ENCODE assay signal across 15 cellular contexts in genomic region chr3:102156426-102156825, GRCh38.
DNase-seq lines count a peak whose midpoint lies in the region; ATAC-seq and TF ChIP-seq lines count a peak whose summit lies in the region.
"Had no signal": no experiment of that assay in that cellular context is flagged by ENCODE, and none has a peak within 500 bp of the region (broad histone marks: within the 10 kb centered on the region; RNA-seq: fewer than 3 reads in every experiment).

No MANE protein-coding gene starts in this region.

- no peak overlapping the region for H3K4me3 ChIP-seq in osteoblast (ENCODE audit: insufficient read depth, low read length)

- H2AFZ ChIP-seq in osteoblast (ENCODE audit: low read length) = peak overlapping the region; percentile 30

- no peaks in the 10 kb centered on the region for H3K27me3 Mint-ChIP-seq in Calu3 (ENCODE audit: unreplicated experiment)
- no peaks in the 10 kb centered on the region for H3K27me3 Mint-ChIP-seq in T-helper 2 cell treated with Interferon-gamma antibody and Interleukin-4, amounts not matched to agents 5 μg/mL and 100 μg/mL, for 36 hours (ENCODE audit: low read depth)
- H3K27me3 Mint-ChIP-seq: activated CD4-positive, alpha-beta T cell treated with anti-CD3 and anti-CD28 coated beads, Interleukin-2, amount 10 ng/mL, durations not matched to agents 7 days and 5 days; activated naive CD4-positive, alpha-beta T cell treated with anti-CD3 and anti-CD28 coated beads, Interleukin-2, amount 10 ng/mL, durations not matched to agents 7 days and 5 days had no signal

- no peaks in the 10 kb centered on the region for H3K79me2 ChIP-seq in osteoblast (ENCODE audit: insufficient read depth, low read length)

- TF ChIP-seq CTCF in Calu3 (IDR thresholded peaks at IDR 0.05; ENCODE audit: unreplicated experiment) (no peak), osteoblast (IDR thresholded peaks at IDR 0.05; ENCODE audit: extremely low read depth, low read depth, low read length) (no peak)

- no TSS peak for BruUV-seq in Calu3 (replicated peaks; lab: Mats Ljungman, UMichigan)

- intact Hi-C loops in Calu3 (cut with micrococcal nuclease; ENCODE audit: unreplicated experiment) = no loop called here

- no peaks in the 10 kb centered on the region for H3K27me3 ChIP-seq in osteoblast (ENCODE audit: insufficient read depth, low read length)

- peaks cover 20% of the 10 kb centered on the region for H3K4me1 ChIP-seq in osteoblast (ENCODE audit: insufficient read depth, low read length)

- H4K20me1 ChIP-seq in osteoblast (ENCODE audit: insufficient read depth, low read length) = no peaks in the 10 kb centered on the region

- no peak for ATAC-seq in HG02759 (IDR thresholded peaks at IDR 0.05; ENCODE audit: unreplicated experiment)
- ATAC-seq: HepG2, left lobe of liver had no signal

- H3K36me3 ChIP-seq in osteoblast (ENCODE audit: insufficient read depth, low read length) = no peaks in the 10 kb centered on the region

- H3K27ac ChIP-seq in epithelial cell of prostate (peak overlapping the region; percentile 89), osteoblast (ENCODE audit: low read depth, low read length) (peak overlapping the region; percentile 86)

- DNase-seq in Calu3 (peak; percentile 29), RKO (ENCODE audit: low spot score) (peak; percentile 71), epithelial cell of prostate (ENCODE audit: low read depth, low spot score) (peak; percentile 94), osteoblast (ENCODE audit: insufficient read length, low spot score, missing footprints) (no peak), GOT3 (lab: John Stamatoyannopoulos, UW) (no peak), T-helper 1 cell (no peak)
- no peak for DNase-seq in T-helper 2 cell treated with Interferon-gamma antibody and Interleukin-4, amounts not matched to agents 5 μg/mL and 100 μg/mL, for 36 hours (ENCODE audit: low spot score)
- DNase-seq: activated CD4-positive, alpha-beta T cell treated with anti-CD3 and anti-CD28 coated beads, Interleukin-2, amount 10 ng/mL, durations not matched to agents 7 days and 5 days; activated naive CD4-positive, alpha-beta T cell treated with anti-CD3 and anti-CD28 coated beads, Interleukin-2, amount 10 ng/mL, durations not matched to agents 7 days and 5 days; endodermal cell; posterior cingulate gyrus; SHP77 had no signal

- peaks cover 2% of the 10 kb centered on the region for H3K9me3 ChIP-seq in osteoblast (ENCODE audit: low read depth, low read length)

- no peak overlapping the region for H3K4me3 Mint-ChIP-seq in Calu3 (ENCODE audit: low read depth, unreplicated experiment)
- no peak overlapping the region for H3K4me3 Mint-ChIP-seq in T-helper 2 cell treated with Interferon-gamma antibody and Interleukin-4, amounts not matched to agents 5 μg/mL and 100 μg/mL, for 36 hours
- H3K4me3 Mint-ChIP-seq: activated CD4-positive, alpha-beta T cell treated with anti-CD3 and anti-CD28 coated beads, Interleukin-2, amount 10 ng/mL, durations not matched to agents 7 days and 5 days; activated naive CD4-positive, alpha-beta T cell treated with anti-CD3 and anti-CD28 coated beads, Interleukin-2, amount 10 ng/mL, durations not matched to agents 7 days and 5 days; endodermal cell had no signal

- H3K4me1 Mint-ChIP-seq in Calu3 (ENCODE audit: low read depth, unreplicated experiment) = peaks cover 30% of the 10 kb centered on the region
- no peaks in the 10 kb centered on the region for H3K4me1 Mint-ChIP-seq in T-helper 2 cell treated with Interferon-gamma antibody and Interleukin-4, amounts not matched to agents 5 μg/mL and 100 μg/mL, for 36 hours (ENCODE audit: low read depth)
- H3K4me1 Mint-ChIP-seq: activated CD4-positive, alpha-beta T cell treated with anti-CD3 and anti-CD28 coated beads, Interleukin-2, amount 10 ng/mL, durations not matched to agents 7 days and 5 days; activated naive CD4-positive, alpha-beta T cell treated with anti-CD3 and anti-CD28 coated beads, Interleukin-2, amount 10 ng/mL, durations not matched to agents 7 days and 5 days; endodermal cell had no signal

- CTCF ChIA-PET in Calu3 (lab: Charles Lee) = interaction anchor here (1.0 kb wide), 1 partner anchor 69 kb away, joined by 6 read pairs; no protein-coding TSS in a partner anchor

- no peaks in the 10 kb centered on the region for H3K36me3 Mint-ChIP-seq in Calu3 (ENCODE audit: insufficient read depth, unreplicated experiment)
- H3K36me3 Mint-ChIP-seq in T-helper 2 cell treated with Interferon-gamma antibody and Interleukin-4, amounts not matched to agents 5 μg/mL and 100 μg/mL, for 36 hours (ENCODE audit: low read depth) = peaks cover 10% of the 10 kb centered on the region

- no peak overlapping the region for H3K4me2 ChIP-seq in osteoblast (ENCODE audit: insufficient read depth, low read length)

- peaks cover 4% of the 10 kb centered on the region for H3K9me3 Mint-ChIP-seq in Calu3 (ENCODE audit: low read depth, unreplicated experiment)
- H3K9me3 Mint-ChIP-seq in T-helper 2 cell treated with Interferon-gamma antibody and Interleukin-4, amounts not matched to agents 5 μg/mL and 100 μg/mL, for 36 hours = peaks cover 29% of the 10 kb centered on the region

- H3K27ac Mint-ChIP-seq in Calu3 (ENCODE audit: unreplicated experiment) = peak overlapping the region; percentile 91
- no peak overlapping the region for H3K27ac Mint-ChIP-seq in T-helper 2 cell treated with Interferon-gamma antibody and Interleukin-4, amounts not matched to agents 5 μg/mL and 100 μg/mL, for 36 hours
- H3K27ac Mint-ChIP-seq: activated CD4-positive, alpha-beta T cell treated with anti-CD3 and anti-CD28 coated beads, Interleukin-2, amount 10 ng/mL, durations not matched to agents 7 days and 5 days; activated naive CD4-positive, alpha-beta T cell treated with anti-CD3 and anti-CD28 coated beads, Interleukin-2, amount 10 ng/mL, durations not matched to agents 7 days and 5 days; endodermal cell had no signal

Comparison
In these comparisons a context has a peak if more than half of its experiments do, and no peak if none do; other contexts are left out.
1. DNase-seq: peak in Calu3 (single experiment), RKO (single experiment) and epithelial cell of prostate (single experiment); none in osteoblast (single experiment), GOT3 (single experiment), T-helper 2 cell treated with Interferon-gamma antibody and Interleukin-4, amounts not matched to agents 5 μg/mL and 100 μg/mL, for 36 hours (single experiment) and T-helper 1 cell (0 of 5).